Comparison of ENCODE assay signal across 8 cellular contexts in the genomic region with DNA sequence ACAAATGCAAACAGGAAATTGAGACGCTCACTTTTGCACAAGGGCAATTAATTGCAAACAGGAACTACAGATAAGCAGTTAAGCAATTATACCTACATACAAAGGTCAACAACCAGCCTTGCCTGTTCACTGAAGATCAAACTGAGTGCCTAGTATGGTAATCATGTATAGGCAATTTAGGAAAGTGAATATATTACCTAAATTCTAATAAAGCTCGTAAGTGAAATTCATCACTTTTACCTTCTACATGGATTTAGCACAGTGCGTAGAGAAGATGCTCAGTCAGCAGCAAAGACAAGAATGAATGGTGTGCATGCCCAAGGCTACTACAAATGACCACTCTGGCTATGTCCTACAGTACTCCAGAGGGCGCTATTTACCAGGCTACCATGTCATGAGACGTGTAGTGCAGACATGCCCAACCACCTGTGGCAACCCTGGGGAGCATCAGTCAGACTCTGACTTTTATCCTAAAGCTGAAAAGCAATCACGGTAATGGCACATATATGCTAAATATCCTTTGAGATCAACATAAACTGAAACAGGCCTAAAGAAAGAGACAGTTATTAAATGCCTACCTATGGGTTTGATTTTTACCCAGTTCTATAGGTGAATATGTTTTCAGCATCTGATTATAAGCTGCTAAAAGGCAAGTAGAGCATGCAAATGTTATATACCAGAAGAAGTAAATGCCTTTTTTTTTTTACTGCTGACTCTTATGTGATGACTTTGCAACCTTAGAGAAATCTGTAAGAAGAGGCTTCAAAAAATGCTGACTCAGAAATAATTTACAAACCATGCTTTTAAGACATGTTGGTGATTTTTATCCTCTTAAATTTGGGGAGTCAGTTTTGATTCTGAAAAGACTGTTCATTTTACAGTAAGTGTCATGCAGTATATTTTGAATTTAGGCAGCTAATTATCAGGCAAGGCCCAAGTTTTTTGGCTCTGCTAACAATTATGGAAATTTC.
A peak's percentile ranks its signal among the peaks of the same experiment; 100 is the strongest.
DNase-seq lines count a peak whose midpoint lies in the region; ATAC-seq and TF ChIP-seq lines count a peak whose summit lies in the region.

No MANE protein-coding gene starts in this region.

- H3K9me3 Mint-ChIP-seq in activated T-helper 17 cell treated with anti-CD3 and anti-CD28 coated beads, Interleukin-2, amount 50 U/mL, for 72 hours = no peaks in the 10 kb centered on the region
- no peaks in the 10 kb centered on the region for H3K9me3 Mint-ChIP-seq in mesothelial cell of epicardium

- H3K79me2 ChIP-seq in Karpas-422 (ENCODE audit: low read length) = no peaks in the 10 kb centered on the region
- H3K79me2 ChIP-seq in PC-9 (ENCODE audit: low read depth) = 0 out of 2 replicates have a peak, but pooled peaks cover 2% of the 10 kb centered on the region

- H3K9me3 ChIP-seq in Karpas-422 (ENCODE audit: low read length) = no peaks in the 10 kb centered on the region
- no peaks in the 10 kb centered on the region for H3K9me3 ChIP-seq in PC-9 (ENCODE audit: insufficient read depth, low read depth)
- H3K9me3 ChIP-seq in psoas muscle = no peaks in the 10 kb centered on the region

- POLR2A ChIA-PET in PC-9 (lab: Charles Lee; ENCODE audit: unreplicated experiment) = interaction anchor here (0.7 kb wide), 1 partner anchor 510 kb away, joined by 3 read pairs; no protein-coding TSS in a partner anchor

- H3K36me3 Mint-ChIP-seq in activated T-helper 17 cell treated with anti-CD3 and anti-CD28 coated beads, Interleukin-2, amount 50 U/mL, for 72 hours (ENCODE audit: low read depth) = no peaks in the 10 kb centered on the region
- no peaks in the 10 kb centered on the region for H3K36me3 Mint-ChIP-seq in mesothelial cell of epicardium

- intact Hi-C loops in PC-9 (cut with micrococcal nuclease; ENCODE audit: unreplicated experiment) (loop anchor here (5.0 kb wide), 1 partner anchor 563 kb away; no protein-coding TSS in a partner anchor), psoas muscle (cut with DNase I) (loop anchor here (2.0 to 10.0 kb wide), 3 partner anchors 561 to 745 kb away; no protein-coding TSS in a partner anchor)

- H2AFZ ChIP-seq in Karpas-422 (ENCODE audit: low read length) (no peak overlapping the region), PC-9 (no peak overlapping the region)

- H3K27ac Mint-ChIP-seq in activated T-helper 17 cell treated with anti-CD3 and anti-CD28 coated beads, Interleukin-2, amount 50 U/mL, for 72 hours = no peak overlapping the region
- H3K27ac Mint-ChIP-seq in mesothelial cell of epicardium = no peak overlapping the region

- DNase-seq in GDM1 (lab: John Stamatoyannopoulos, UW) = peak; percentile 68
- peak; percentile 89 for DNase-seq in Karpas-422
- peak in 1 of 2 experiments; percentile 15 for DNase-seq in PC-9
- peak; percentile 68 for DNase-seq in glomerular visceral epithelial cell (ENCODE audit: extremely low spot score)
- DNase-seq in psoas muscle = peak; percentile 24 to 51
- no peak for DNase-seq in mesothelial cell of epicardium (ENCODE audit: low spot score in 2 of 2, unreplicated experiment in 2 of 2)

- 49 to 61% (median 59%) methylated on average over 6 of the region's 6 CpGs for WGBS in psoas muscle, 3 donors

- ATAC-seq in GM21825 (IDR thresholded peaks at IDR 0.05; ENCODE audit: unreplicated experiment) (peak; percentile 99), psoas muscle (peak; percentile 91 to 99 (median 96))
- peak; percentile 98 for ATAC-seq in activated T-helper 17 cell treated with anti-CD3 and anti-CD28 coated beads, Interleukin-2, amount 50 U/mL, for 72 hours (replicated peaks)

- no peaks in the 10 kb centered on the region for H3F3A ChIP-seq in PC-9 (ENCODE audit: insufficient read depth, low read depth)

- CTCF ChIA-PET in PC-9 (lab: Charles Lee) = interaction anchor here (0.7 to 0.9 kb wide), 2 partner anchors 68 to 560 kb away, joined by 3 to 5 read pairs; no protein-coding TSS in a partner anchor

- H3K27ac ChIP-seq in Karpas-422 (ENCODE audit: low read length) = no peak overlapping the region
- H3K27ac ChIP-seq in PC-9 = no peak overlapping the region
- no peak overlapping the region for H3K27ac ChIP-seq in psoas muscle

- no peaks in the 10 kb centered on the region for H3K9me2 ChIP-seq in Karpas-422 (replicated peaks; ENCODE audit: insufficient read depth, low read length)
- H3K9me2 ChIP-seq in PC-9 (ENCODE audit: insufficient read depth) = no peaks in the 10 kb centered on the region

- TF ChIP-seq CTCF in PC-9 (conservative IDR thresholded peaks at IDR 0.05) = peak; percentile 53
- peak; percentile 76 for TF ChIP-seq CTCF in psoas muscle (IDR thresholded peaks at IDR 0.05)
- no peak for TF ChIP-seq CTCF in mesothelial cell of epicardium (IDR thresholded peaks at IDR 0.05; ENCODE audit: unreplicated experiment)

- BruUV-seq in PC-9 (replicated peaks; lab: Mats Ljungman, UMichigan) = no TSS peak

- no peak overlapping the region for H3K4me3 Mint-ChIP-seq in activated T-helper 17 cell treated with anti-CD3 and anti-CD28 coated beads, Interleukin-2, amount 50 U/mL, for 72 hours
- no peak overlapping the region for H3K4me3 Mint-ChIP-seq in mesothelial cell of epicardium

- no peak overlapping the region for H3K9ac ChIP-seq in Karpas-422 (ENCODE audit: low read length)

- H3K27me3 ChIP-seq in Karpas-422 (ENCODE audit: low read length) (no peaks in the 10 kb centered on the region), PC-9 (ENCODE audit: insufficient read depth, low read depth) (no peaks in the 10 kb centered on the region), psoas muscle (ENCODE audit: insufficient read depth in 3 of 3, low read length in 2 of 3) (no peaks in the 10 kb centered on the region)

- H3K36me3 ChIP-seq in Karpas-422 (ENCODE audit: insufficient read depth, low read length) (no peaks in the 10 kb centered on the region), PC-9 (ENCODE audit: low read depth) (no peaks in the 10 kb centered on the region), psoas muscle (ENCODE audit: insufficient read depth in 1 of 2, low read depth in 1 of 2) (no peaks in the 10 kb centered on the region)

- H3K4me1 ChIP-seq in Karpas-422 (ENCODE audit: low read length) = no peaks in the 10 kb centered on the region
- no peaks in the 10 kb centered on the region for H3K4me1 ChIP-seq in PC-9 (replicated peaks; ENCODE audit: insufficient read depth)
- H3K4me1 ChIP-seq in psoas muscle = peaks cover 6% of the 10 kb centered on the region

- H3K27me3 Mint-ChIP-seq in activated T-helper 17 cell treated with anti-CD3 and anti-CD28 coated beads, Interleukin-2, amount 50 U/mL, for 72 hours = no peaks in the 10 kb centered on the region
- H3K27me3 Mint-ChIP-seq in mesothelial cell of epicardium (ENCODE audit: low read depth) = no peaks in the 10 kb centered on the region

- H3K4me2 ChIP-seq in Karpas-422 (ENCODE audit: low read depth, low read length, poor library complexity, severe bottlenecking) (no peak overlapping the region), PC-9 (no peak overlapping the region)

- no peaks in the 10 kb centered on the region for H4K20me1 ChIP-seq in Karpas-422 (ENCODE audit: insufficient read depth, low read depth, low read length)
- no peaks in the 10 kb centered on the region for H4K20me1 ChIP-seq in PC-9 (ENCODE audit: insufficient read depth)

- H3K4me3 ChIP-seq in Karpas-422 (ENCODE audit: low read length) = no peak overlapping the region
- no peak overlapping the region for H3K4me3 ChIP-seq in PC-9
- H3K4me3 ChIP-seq in psoas muscle = no peak overlapping the region

- peaks cover 12% of the 10 kb centered on the region for H3K4me1 Mint-ChIP-seq in activated T-helper 17 cell treated with anti-CD3 and anti-CD28 coated beads, Interleukin-2, amount 50 U/mL, for 72 hours
- H3K4me1 Mint-ChIP-seq in mesothelial cell of epicardium = no peaks in the 10 kb centered on the region

Comparison
In these comparisons a context has a peak if more than half of its experiments do, and no peak if none do; other contexts are left out.
1. DNase-seq: peak in GDM1 (single experiment), Karpas-422 (single experiment), glomerular visceral epithelial cell (single experiment) and psoas muscle (2 of 2); none in mesothelial cell of epicardium (0 of 2).
2. Peak in every context shown above with its lines, with median percentiles within 50 percentile points of each other: ATAC-seq.